Comparison of ENCODE assay signal across 1 cellular context in the genomic region with DNA sequence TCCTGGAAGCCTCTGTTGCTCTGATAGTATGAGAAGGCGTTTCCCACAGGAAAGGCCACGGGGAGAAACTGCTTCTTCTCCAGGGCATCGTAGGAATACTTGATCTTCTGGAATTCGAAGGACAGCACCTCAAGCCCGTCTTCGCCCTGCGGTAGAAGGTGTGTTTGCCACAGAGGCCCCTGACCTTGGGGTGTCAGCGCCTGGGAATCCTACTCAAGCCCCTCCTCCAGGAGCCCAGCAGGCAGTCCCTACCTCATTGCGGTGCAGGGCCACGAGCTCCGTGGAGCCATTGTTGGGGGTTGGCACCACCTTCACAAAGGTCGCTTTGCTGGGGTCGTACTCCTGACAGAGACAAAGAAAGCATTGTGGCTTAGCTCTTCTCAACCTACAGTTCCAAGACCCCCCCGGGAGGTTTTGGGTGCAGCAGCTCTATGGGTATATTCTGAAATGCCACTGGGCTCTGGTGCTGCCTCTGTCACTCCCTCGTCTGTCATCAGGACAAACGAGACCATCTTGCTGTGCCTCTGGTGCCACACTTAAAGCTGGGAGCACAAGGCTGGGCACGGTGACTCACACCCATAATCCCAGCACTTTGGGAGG.
TF ChIP-seq lines count a peak whose summit lies in the region.

No MANE protein-coding gene starts in this region.

TF ChIP-seq in IMR-90, 13 proteins besides CTCF, POLR2A, EP300 and RAD21:
- TF ChIP-seq, protein P1, sequence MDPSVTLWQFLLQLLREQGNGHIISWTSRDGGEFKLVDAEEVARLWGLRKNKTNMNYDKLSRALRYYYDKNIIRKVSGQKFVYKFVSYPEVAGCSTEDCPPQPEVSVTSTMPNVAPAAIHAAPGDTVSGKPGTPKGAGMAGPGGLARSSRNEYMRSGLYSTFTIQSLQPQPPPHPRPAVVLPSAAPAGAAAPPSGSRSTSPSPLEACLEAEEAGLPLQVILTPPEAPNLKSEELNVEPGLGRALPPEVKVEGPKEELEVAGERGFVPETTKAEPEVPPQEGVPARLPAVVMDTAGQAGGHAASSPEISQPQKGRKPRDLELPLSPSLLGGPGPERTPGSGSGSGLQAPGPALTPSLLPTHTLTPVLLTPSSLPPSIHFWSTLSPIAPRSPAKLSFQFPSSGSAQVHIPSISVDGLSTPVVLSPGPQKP (IDR thresholded peaks at IDR 0.05; ENCODE audit: borderline replicate concordance, low read depth, low read length): no peak
- TF ChIP-seq MAFK (IDR thresholded peaks at IDR 0.05; ENCODE audit: low read depth, low read length) (no peak), NFE2L2 (IDR thresholded peaks at IDR 0.05; ENCODE audit: low read depth, low read length) (no peak)
- TF ChIP-seq, protein P2, sequence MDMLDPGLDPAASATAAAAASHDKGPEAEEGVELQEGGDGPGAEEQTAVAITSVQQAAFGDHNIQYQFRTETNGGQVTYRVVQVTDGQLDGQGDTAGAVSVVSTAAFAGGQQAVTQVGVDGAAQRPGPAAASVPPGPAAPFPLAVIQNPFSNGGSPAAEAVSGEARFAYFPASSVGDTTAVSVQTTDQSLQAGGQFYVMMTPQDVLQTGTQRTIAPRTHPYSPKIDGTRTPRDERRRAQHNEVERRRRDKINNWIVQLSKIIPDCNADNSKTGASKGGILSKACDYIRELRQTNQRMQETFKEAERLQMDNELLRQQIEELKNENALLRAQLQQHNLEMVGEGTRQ (IDR thresholded peaks at IDR 0.05; ENCODE audit: low read depth, low read length): no peak
TF ChIP-seq in IMR-90: peak in this region for 0.
